ENCODE assay signal across 14 cellular contexts in the genomic region with DNA sequence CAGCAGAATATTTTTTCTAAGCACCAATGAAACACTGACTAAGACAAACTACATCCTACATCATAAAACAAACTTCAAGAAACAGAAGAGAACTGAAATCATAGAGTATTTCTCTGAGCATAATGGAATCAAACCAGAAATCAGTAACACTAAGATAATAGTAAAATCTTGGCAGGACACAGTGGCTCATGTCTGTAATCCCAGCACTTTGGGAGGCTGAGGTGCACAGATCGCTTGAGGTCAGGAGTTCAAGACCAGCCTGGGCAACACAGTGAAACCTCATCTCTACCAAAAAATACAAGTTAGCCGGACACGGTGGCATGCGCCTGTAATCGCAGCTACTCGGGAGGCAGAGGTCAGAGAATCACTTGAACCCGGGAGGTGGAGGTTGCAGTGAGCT.
"Had no signal": no experiment of that assay in that cellular context is flagged by ENCODE, and none has a peak within 500 bp of the region (broad histone marks: within the 10 kb centered on the region; RNA-seq: fewer than 3 reads in every experiment).

No MANE protein-coding gene starts in this region.

- H3K36me3 ChIP-seq: thoracic aorta had no signal

- H3K36me3 Mint-ChIP-seq: activated naive CD4-positive, alpha-beta T cell treated with anti-CD3 and anti-CD28 coated beads, Interleukin-2, amount 50 U/mL, for 72 hours had no signal

- DNase-seq: activated CD4-positive, alpha-beta memory T cell treated with anti-CD3 and anti-CD28 coated beads for 36 hours; activated CD4-positive, alpha-beta T cell treated with anti-CD3 and anti-CD28 coated beads for 36 hours; activated effector memory CD4-positive, alpha-beta T cell treated with Interleukin-2 at 50 U/mL for 16 hours; activated T-cell treated with anti-CD3 and anti-CD28 coated beads, Interleukin-2, amount 50 U/mL, for 4 hours; caudate nucleus; gastrocnemius medialis; heart right ventricle; left lung; stomach; upper lobe of right lung had no signal

- H3K27me3 Mint-ChIP-seq: activated CD4-positive, alpha-beta memory T cell treated with anti-CD3 and anti-CD28 coated beads for 36 hours; activated CD4-positive, alpha-beta T cell treated with anti-CD3 and anti-CD28 coated beads for 36 hours; dendritic cell treated with granulocyte-macrophage colony-stimulating factor and Interleukin-4, amounts not matched to agents 40 ng/mL and 50 ng/mL, for 4 days had no signal

- H3K27ac ChIP-seq: left lung, stomach, thoracic aorta, upper lobe of right lung had no signal

- H3K9me3 Mint-ChIP-seq: activated CD4-positive, alpha-beta memory T cell treated with anti-CD3 and anti-CD28 coated beads for 36 hours; activated naive CD4-positive, alpha-beta T cell treated with anti-CD3 and anti-CD28 coated beads, Interleukin-2, amount 50 U/mL, for 72 hours; activated T-cell treated with anti-CD3 and anti-CD28 coated beads, Interleukin-2, amount 50 U/mL, for 4 hours; dendritic cell treated with granulocyte-macrophage colony-stimulating factor and Interleukin-4, amounts not matched to agents 40 ng/mL and 50 ng/mL, for 4 days; nephron had no signal

- H3K4me1 ChIP-seq: upper lobe of right lung had no signal

- H3K9me3 ChIP-seq: gastrocnemius medialis, heart right ventricle, left lung, stomach, thoracic aorta, upper lobe of right lung had no signal

- H3K4me3 ChIP-seq: gastrocnemius medialis, heart right ventricle, left lung, stomach, thoracic aorta, upper lobe of right lung had no signal

- H3K27me3 ChIP-seq: gastrocnemius medialis, heart right ventricle, left lung, stomach, upper lobe of right lung had no signal

- H3K4me3 Mint-ChIP-seq: activated CD4-positive, alpha-beta memory T cell treated with anti-CD3 and anti-CD28 coated beads for 36 hours; activated CD4-positive, alpha-beta T cell treated with anti-CD3 and anti-CD28 coated beads for 36 hours; activated T-cell treated with anti-CD3 and anti-CD28 coated beads, Interleukin-2, amount 50 U/mL, for 4 hours; dendritic cell treated with granulocyte-macrophage colony-stimulating factor and Interleukin-4, amounts not matched to agents 40 ng/mL and 50 ng/mL, for 4 days; nephron had no signal

- H3K27ac Mint-ChIP-seq: activated CD4-positive, alpha-beta memory T cell treated with anti-CD3 and anti-CD28 coated beads for 36 hours; activated CD4-positive, alpha-beta T cell treated with anti-CD3 and anti-CD28 coated beads for 36 hours; dendritic cell treated with granulocyte-macrophage colony-stimulating factor and Interleukin-4, amounts not matched to agents 40 ng/mL and 50 ng/mL, for 4 days; nephron had no signal

- ATAC-seq: activated CD4-positive, alpha-beta T cell treated with anti-CD3 and anti-CD28 coated beads for 36 hours; activated naive CD4-positive, alpha-beta T cell treated with anti-CD3 and anti-CD28 coated beads, Interleukin-2, amount 50 U/mL, for 72 hours; activated T-cell treated with anti-CD3 and anti-CD28 coated beads, Interleukin-2, amount 50 U/mL, for 4 hours; gastrocnemius medialis; left lung; upper lobe of right lung had no signal
